ENCODE assay signal across 8 cellular contexts in the genomic region with DNA sequence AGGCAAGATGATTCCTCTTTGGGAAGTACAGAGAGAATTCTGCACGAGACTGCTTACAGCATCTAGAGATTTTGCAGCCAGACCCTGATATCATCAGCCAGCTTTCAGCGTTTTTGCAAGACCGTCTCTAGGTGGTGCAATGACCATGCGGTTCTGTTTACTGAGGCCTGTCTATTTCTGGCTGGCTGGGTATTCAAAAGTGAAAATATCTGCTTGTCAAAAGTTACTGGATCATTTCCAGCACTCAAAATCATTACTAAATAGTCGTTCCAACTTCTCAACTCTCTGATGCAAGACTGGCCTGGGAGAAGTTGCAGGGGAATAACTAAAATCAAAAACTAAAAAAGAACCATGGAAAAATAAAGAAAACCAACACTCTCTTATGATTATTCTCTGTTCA.
DNase-seq lines count a peak whose midpoint lies in the region; ATAC-seq and TF ChIP-seq lines count a peak whose summit lies in the region.

No MANE protein-coding gene starts in this region.

- intact Hi-C loops in ovary (cut with DNase I), result loop anchor here in 2 of 4 donors (10.0 kb wide), 2 partner anchors 626 to 706 kb away; a partner anchor contains a TSS

- TF ChIP-seq CTCF in GM12874 (IDR thresholded peaks at IDR 0.05; ENCODE audit: insufficient read depth, low read depth, low read length) (peak; percentile 49), ovary (IDR thresholded peaks at IDR 0.05) (peak in 2 of 3 donors; percentile 20 to 33)

- H3K36me3 Mint-ChIP-seq in activated CD8-positive, alpha-beta T cell treated with anti-CD3 and anti-CD28 coated beads, Interleukin-2, amount 10 ng/mL, durations not matched to agents 7 days and 5 days (ENCODE audit: low read depth), result peaks cover 43% of the 10 kb centered on the region

- peak overlapping the region in 1 of 2 donors; percentile 75 for H3K27ac ChIP-seq in ovary

- H3K9me3 ChIP-seq in ovary, result no peaks in the 10 kb centered on the region

- DNase-seq in AG20443 (ENCODE audit: low spot score) (peak; percentile 58), NCI-H2081 (lab: John Stamatoyannopoulos, UW) (peak; percentile 29 to 70), germinal center (ENCODE audit: low spot score) (peak; percentile 21), ovary (peak; percentile 50 to 80 (median 67))
- DNase-seq in activated CD8-positive, alpha-beta T cell treated with anti-CD3 and anti-CD28 coated beads, Interleukin-2, amount 10 ng/mL, durations not matched to agents 7 days and 5 days, result peak; percentile 42
- DNase-seq in effector CD4-positive, alpha-beta T cell, result no peak

- CTCF ChIA-PET in activated CD8-positive, alpha-beta T cell treated with anti-CD3 and anti-CD28 coated beads, Interleukin-2, amount 10 ng/mL, durations not matched to agents 7 days and 5 days (lab: Charles Lee), result interaction anchor here (0.5 to 3.9 kb wide), 11 partner anchors 9 to 998 kb away, joined by 3 to 16 read pairs (median 4); no protein-coding TSS in a partner anchor

- no peaks in the 10 kb centered on the region for H3K27me3 Mint-ChIP-seq in activated CD8-positive, alpha-beta T cell treated with anti-CD3 and anti-CD28 coated beads, Interleukin-2, amount 10 ng/mL, durations not matched to agents 7 days and 5 days (ENCODE audit: low read depth)

- 1 to 5% (median 1%) methylated on average over 5 of the region's 5 CpGs for WGBS in ovary, 3 donors

- no peaks in the 10 kb centered on the region for H3K27me3 ChIP-seq in ovary

- no peak overlapping the region for H3K27ac Mint-ChIP-seq in activated CD8-positive, alpha-beta T cell treated with anti-CD3 and anti-CD28 coated beads, Interleukin-2, amount 10 ng/mL, durations not matched to agents 7 days and 5 days

- no peaks in the 10 kb centered on the region for H3K36me3 ChIP-seq in ovary

- POLR2A ChIA-PET in activated CD8-positive, alpha-beta T cell treated with anti-CD3 and anti-CD28 coated beads, Interleukin-2, amount 10 ng/mL, durations not matched to agents 7 days and 5 days (lab: Charles Lee), result no interaction called here

- TF ChIP-seq POLR2A in ovary (IDR thresholded peaks at IDR 0.05), result no peak

- H3K4me1 Mint-ChIP-seq in activated CD8-positive, alpha-beta T cell treated with anti-CD3 and anti-CD28 coated beads, Interleukin-2, amount 10 ng/mL, durations not matched to agents 7 days and 5 days (ENCODE audit: low read depth), result peaks cover 4% of the 10 kb centered on the region

- no peak for TF ChIP-seq EP300 in ovary (IDR thresholded peaks at IDR 0.05)

- H3K4me3 ChIP-seq in ovary, result no peak overlapping the region

- peaks cover 1% of the 10 kb centered on the region for H3K4me1 ChIP-seq in ovary (ENCODE audit: insufficient read depth)

- peak; percentile 80 for ATAC-seq in HG02759 (IDR thresholded peaks at IDR 0.05; ENCODE audit: unreplicated experiment)
- ATAC-seq in activated CD8-positive, alpha-beta T cell treated with anti-CD3 and anti-CD28 coated beads, Interleukin-2, amount 10 ng/mL, durations not matched to agents 7 days and 5 days, result no peak

- H3K9me3 Mint-ChIP-seq in activated CD8-positive, alpha-beta T cell treated with anti-CD3 and anti-CD28 coated beads, Interleukin-2, amount 10 ng/mL, durations not matched to agents 7 days and 5 days (ENCODE audit: insufficient read depth), result no peaks in the 10 kb centered on the region

- H3K4me3 Mint-ChIP-seq in activated CD8-positive, alpha-beta T cell treated with anti-CD3 and anti-CD28 coated beads, Interleukin-2, amount 10 ng/mL, durations not matched to agents 7 days and 5 days, result no peak overlapping the region
